Comparison of ENCODE assay signal across 1 cellular context in genomic region chr3:148262980-148263379, GRCh38.
A peak's percentile ranks its signal among the peaks of the same experiment; 100 is the strongest.
TF ChIP-seq lines count a peak whose summit lies in the region.

No MANE protein-coding gene starts in this region.

TF ChIP-seq in HepG2, 621 proteins besides CTCF, POLR2A, EP300 and RAD21 (continued from another document):
- TF ChIP-seq HNF4G (IDR thresholded peaks at IDR 0.05; ENCODE audit: borderline replicate concordance, low read depth, low read length) (no peak), HNF4G (CRISPR knock-in tag; IDR thresholded peaks at IDR 0.05; ENCODE audit: borderline replicate concordance, low read depth) (no peak), ZNF317 (CRISPR knock-in tag; IDR thresholded peaks at IDR 0.05) (no peak), ZNF33A (CRISPR knock-in tag; IDR thresholded peaks at IDR 0.05; ENCODE audit: borderline replicate concordance) (0 out of 2 replicates have a peak, but pooled peaks have one; percentile 28), ZBTB40 (IDR thresholded peaks at IDR 0.05) (no peak), ZBTB40 (CRISPR knock-in tag; IDR thresholded peaks at IDR 0.05) (no peak), SP2 (CRISPR knock-in tag; IDR thresholded peaks at IDR 0.05) (no peak), ZNF670 (CRISPR knock-in tag; IDR thresholded peaks at IDR 0.05; ENCODE audit: borderline replicate concordance) (no peak), ZNF121 (CRISPR knock-in tag; IDR thresholded peaks at IDR 0.05) (no peak)
